13 cellular contexts compared by ENCODE assay signal in the genomic region with DNA sequence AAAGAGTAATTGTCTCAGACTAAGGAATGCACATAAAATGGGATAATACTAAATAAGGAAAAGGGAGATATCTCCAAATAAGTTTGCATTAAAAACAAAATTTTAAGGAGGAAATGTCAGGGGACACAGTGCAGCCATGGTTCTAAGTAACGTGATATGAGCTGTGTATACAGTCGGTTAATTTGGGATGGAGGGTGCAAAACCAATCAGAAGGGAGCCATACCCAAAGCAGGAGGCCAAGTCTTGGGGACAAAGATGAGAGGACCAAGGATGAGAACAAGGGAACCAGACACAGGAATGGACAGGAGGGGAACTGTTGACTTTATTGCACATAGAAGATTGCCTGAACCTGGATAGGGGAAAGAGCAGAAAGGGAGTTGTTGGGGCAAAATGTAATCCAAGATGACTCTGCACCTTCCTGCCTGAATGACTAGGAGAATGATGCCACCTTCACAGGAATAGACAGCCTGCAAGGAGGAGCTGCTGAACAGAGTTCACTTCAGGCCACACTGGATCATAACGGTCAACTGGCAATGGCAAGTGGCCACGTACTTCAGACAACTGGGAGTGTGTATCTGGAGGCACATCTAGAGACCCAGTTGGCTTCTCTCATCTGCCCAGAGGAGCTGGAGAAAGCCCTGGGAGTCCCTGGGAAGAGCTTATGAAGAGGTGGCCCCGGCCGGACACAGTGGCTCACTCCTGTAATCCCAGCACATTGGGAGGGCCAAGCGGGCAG. TPM values are rescaled to one million over a fixed set of nuclear protein-coding genes. Genes with fewer than 3 reads are reported as not detected.
"Had no signal": no experiment of that assay in that cellular context is flagged by ENCODE, and none has a peak within 500 bp of the region (broad histone marks: within the 10 kb centered on the region; RNA-seq: fewer than 3 reads in every experiment).

No MANE protein-coding gene starts in this region.

- H3K4me3 Mint-ChIP-seq: activated B cell treated with CpG ODN at 0.5 μM for 24 hours; activated CD4-positive, alpha-beta memory T cell treated with anti-CD3 and anti-CD28 coated beads for 36 hours; neural crest cell had no signal

- H3K4me1 Mint-ChIP-seq: neural crest cell had no signal

- H3K27me3 Mint-ChIP-seq: activated B cell treated with CpG ODN at 0.5 μM for 24 hours; activated CD4-positive, alpha-beta memory T cell treated with anti-CD3 and anti-CD28 coated beads for 36 hours had no signal

- H3K27ac Mint-ChIP-seq: activated B cell treated with CpG ODN at 0.5 μM for 24 hours; activated CD4-positive, alpha-beta memory T cell treated with anti-CD3 and anti-CD28 coated beads for 36 hours had no signal

- H3K9me3 Mint-ChIP-seq: activated B cell treated with CpG ODN at 0.5 μM for 24 hours; activated CD4-positive, alpha-beta memory T cell treated with anti-CD3 and anti-CD28 coated beads for 36 hours; neural crest cell had no signal

- ATAC-seq: foreskin keratinocyte, pancreas had no signal

- H3K36me3 Mint-ChIP-seq: activated CD4-positive, alpha-beta memory T cell treated with anti-CD3 and anti-CD28 coated beads for 36 hours had no signal

- DNase-seq: activated B cell treated with CpG ODN at 0.5 μM for 24 hours; activated CD4-positive, alpha-beta memory T cell treated with anti-CD3 and anti-CD28 coated beads for 36 hours; activated gamma-delta T cell treated with Interleukin-2 at 50 U/mL for 16 hours; activated T-cell treated with anti-CD3 and anti-CD28 coated beads for 4 hours; caudate nucleus; colonic mucosa; foreskin keratinocyte; heart left ventricle; mesendoderm; pancreas; stimulated activated CD4-positive, alpha-beta T cell treated with anti-CD3 and anti-CD28 coated beads, Interleukin-15, amount 100 ng/mL, for 24 hours; stomach had no signal

RNA-seq across cellular contexts. Expression of a gene that starts 59.3 kb away (rescaled TPM):
- total RNA-seq: activated B cell treated with CpG ODN at 0.5 μM for 24 hours had no signal
